Comparison of ENCODE assay signal across 21 cellular contexts in genomic region chr11:70404244-70404643, GRCh38.
"Had no signal": no experiment of that assay in that cellular context is flagged by ENCODE, and none has a peak within 500 bp of the region (broad histone marks: within the 10 kb centered on the region; RNA-seq: fewer than 3 reads in every experiment).

No MANE protein-coding gene starts in this region.

- H3K4me1 Mint-ChIP-seq: central memory CD8-positive, alpha-beta T cell had no signal

- H3K27ac ChIP-seq: gastrocnemius medialis, left lung, lower lobe of right lung, neutrophil, right atrium auricular region, sigmoid colon, skin epidermis, tibial artery had no signal

- H3K9me3 ChIP-seq: gastrocnemius medialis, left lung, lower lobe of right lung, neutrophil, right atrium auricular region, sigmoid colon, tibial artery had no signal

- H3K36me3 Mint-ChIP-seq: memory B cell; naive B cell; stimulated activated memory B cell treated with anti-CD40 and anti-IgM and Interleukin-4, amounts not matched to agents 10 μg/mL and 1 μg/mL and 100 μg/mL, for 72 hours had no signal

- DNase-seq: cortex of kidney; dorsolateral prefrontal cortex; effector CD8-positive, alpha-beta T cell; gastrocnemius medialis; islet precursor cell; left lung; lower lobe of right lung; naive B cell; sigmoid colon; stimulated activated CD4-positive, alpha-beta T cell treated with anti-CD3 and anti-CD28 coated beads, Interleukin-12 subunit alpha, Interleukin-12 subunit beta, amount 100 ng/mL, for 4 hours; stimulated activated CD8-positive, alpha-beta memory T cell treated with anti-CD3 and anti-CD28 coated beads, Interleukin-4, amount 100 ng/mL, for 48 hours; tibial artery had no signal

- H3K27me3 ChIP-seq: dorsolateral prefrontal cortex, gastrocnemius medialis, right atrium auricular region, sigmoid colon, tibial artery had no signal

- H3K4me3 ChIP-seq: dorsolateral prefrontal cortex, gastrocnemius medialis, left lung, lower lobe of right lung, right atrium auricular region, sigmoid colon, skin epidermis, tibial artery had no signal

- H3K4me3 Mint-ChIP-seq: central memory CD8-positive, alpha-beta T cell; memory B cell; nephron; stimulated activated memory B cell treated with anti-CD40 and anti-IgM and Interleukin-4, amounts not matched to agents 10 μg/mL and 1 μg/mL and 100 μg/mL, for 72 hours; stimulated activated naive CD8-positive, alpha-beta T cell treated with anti-CD3 and anti-CD28 coated beads, Interleukin-15, Interleukin-2, amounts not matched to agents 100 ng/mL and 50 ng/mL, for 24 hours had no signal

- H3K9me3 Mint-ChIP-seq: central memory CD8-positive, alpha-beta T cell; memory B cell; nephron; stimulated activated naive CD8-positive, alpha-beta T cell treated with anti-CD3 and anti-CD28 coated beads, Interleukin-15, Interleukin-2, amounts not matched to agents 100 ng/mL and 50 ng/mL, for 24 hours had no signal

- ATAC-seq: esophagus mucosa; gastrocnemius medialis; left lung; lower lobe of right lung; stimulated activated memory B cell treated with anti-CD40 and anti-IgM and Interleukin-4, amounts not matched to agents 10 μg/mL and 1 μg/mL and 100 μg/mL, for 72 hours had no signal

- H3K27me3 Mint-ChIP-seq: central memory CD8-positive, alpha-beta T cell had no signal

- H3K36me3 ChIP-seq: neutrophil had no signal

- H3K27ac Mint-ChIP-seq: memory B cell; naive B cell; nephron; stimulated activated memory B cell treated with anti-CD40 and anti-IgM and Interleukin-4, amounts not matched to agents 10 μg/mL and 1 μg/mL and 100 μg/mL, for 72 hours; stimulated activated naive CD8-positive, alpha-beta T cell treated with anti-CD3 and anti-CD28 coated beads, Interleukin-15, Interleukin-2, amounts not matched to agents 100 ng/mL and 50 ng/mL, for 24 hours had no signal
